In the genomic region with DNA sequence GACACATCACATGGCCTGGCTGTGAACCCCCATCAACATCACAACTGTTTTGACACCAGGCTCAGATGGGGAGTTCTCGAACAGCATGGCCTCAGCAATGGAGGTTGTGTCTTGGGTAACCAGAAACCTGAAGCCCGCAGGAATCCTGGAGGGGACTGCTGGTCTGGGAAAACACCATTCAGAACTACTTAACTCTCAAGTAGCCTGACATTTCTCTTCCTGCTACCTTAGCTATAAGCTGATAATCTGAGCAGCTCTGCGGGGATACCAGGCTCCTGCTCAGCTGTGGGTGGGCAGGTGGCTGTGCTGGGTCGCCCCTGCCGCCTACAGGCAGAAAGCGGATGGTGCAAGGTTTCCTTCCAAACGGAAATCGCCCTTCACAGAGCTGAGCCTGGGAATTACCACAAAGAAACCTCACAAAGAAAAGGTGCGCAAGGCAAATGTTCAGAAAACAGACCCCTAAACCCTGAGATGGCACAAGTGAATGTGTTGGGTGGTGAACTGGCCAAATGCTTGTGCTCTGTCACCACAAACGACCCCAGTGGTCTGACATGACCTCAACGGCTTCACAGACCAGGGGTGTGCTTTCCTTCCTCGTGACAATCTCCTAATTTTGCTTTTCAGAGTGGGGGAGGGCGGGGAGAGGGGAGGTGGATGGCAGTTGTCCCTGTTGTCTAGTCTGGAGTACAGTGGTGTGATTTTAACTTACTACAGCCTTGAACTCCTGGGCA, we compare ENCODE assay signal across 1 cellular context.
TF ChIP-seq lines count a peak whose summit lies in the region.

No MANE protein-coding gene starts in this region.

TF ChIP-seq in H1, 55 proteins besides CTCF, POLR2A, EP300 and RAD21 (continued from another document):
- TF ChIP-seq, protein P1, sequence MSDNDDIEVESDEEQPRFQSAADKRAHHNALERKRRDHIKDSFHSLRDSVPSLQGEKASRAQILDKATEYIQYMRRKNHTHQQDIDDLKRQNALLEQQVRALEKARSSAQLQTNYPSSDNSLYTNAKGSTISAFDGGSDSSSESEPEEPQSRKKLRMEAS (IDR thresholded peaks at IDR 0.05): peak; percentile 76
- 0 out of 2 replicates have a peak, but pooled peaks have one; percentile 5 for TF ChIP-seq CHD2 (IDR thresholded peaks at IDR 0.05; ENCODE audit: low read length)
- peak; percentile 33; the same call in 1 of the 2 replicates for TF ChIP-seq CREB1 (IDR thresholded peaks at IDR 0.05)
- TF ChIP-seq, protein P2, sequence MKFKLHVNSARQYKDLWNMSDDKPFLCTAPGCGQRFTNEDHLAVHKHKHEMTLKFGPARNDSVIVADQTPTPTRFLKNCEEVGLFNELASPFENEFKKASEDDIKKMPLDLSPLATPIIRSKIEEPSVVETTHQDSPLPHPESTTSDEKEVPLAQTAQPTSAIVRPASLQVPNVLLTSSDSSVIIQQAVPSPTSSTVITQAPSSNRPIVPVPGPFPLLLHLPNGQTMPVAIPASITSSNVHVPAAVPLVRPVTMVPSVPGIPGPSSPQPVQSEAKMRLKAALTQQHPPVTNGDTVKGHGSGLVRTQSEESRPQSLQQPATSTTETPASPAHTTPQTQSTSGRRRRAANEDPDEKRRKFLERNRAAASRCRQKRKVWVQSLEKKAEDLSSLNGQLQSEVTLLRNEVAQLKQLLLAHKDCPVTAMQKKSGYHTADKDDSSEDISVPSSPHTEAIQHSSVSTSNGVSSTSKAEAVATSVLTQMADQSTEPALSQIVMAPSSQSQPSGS (IDR thresholded peaks at IDR 0.05; ENCODE audit: low read length): peak; percentile 72; the same call in 1 of the 2 replicates
- no peak for TF ChIP-seq SP4 (IDR thresholded peaks at IDR 0.05; ENCODE audit: low read length)
- TF ChIP-seq JUND (IDR thresholded peaks at IDR 0.05; ENCODE audit: low read length): 0 out of 2 replicates have a peak, but pooled peaks have one; percentile 38
- 0 out of 2 replicates have a peak, but pooled peaks have one; percentile 34 for TF ChIP-seq TCF12 (IDR thresholded peaks at IDR 0.05; ENCODE audit: low read depth, low read length)
- peak in 1 of 2 experiments; percentile 77; a peak in 2 of 4 replicates for TF ChIP-seq SIN3A (conservative IDR thresholded peaks at IDR 0.05 in 1 of 2, IDR thresholded peaks at IDR 0.05 in 1 of 2; ENCODE audit: low read depth in 1 of 2, low read length in 2 of 2)
- TF ChIP-seq NANOG (IDR thresholded peaks at IDR 0.05; ENCODE audit: insufficient read depth, low read depth, low read length, poor library complexity, severe bottlenecking): peak; percentile 15
- TF ChIP-seq KDM1A (IDR thresholded peaks at IDR 0.05; ENCODE audit: borderline replicate concordance, low read length): peak; percentile 15; the same call in 1 of the 2 replicates
- TF ChIP-seq YY1 (IDR thresholded peaks at IDR 0.05; ENCODE audit: low read depth, low read length): peak; percentile 32; the same call in 1 of the 2 replicates
- TF ChIP-seq BACH1 (IDR thresholded peaks at IDR 0.05; ENCODE audit: low read length): no peak
